27 cellular contexts compared by ENCODE assay signal in genomic region chr7:132498319-132498718, GRCh38.
"Had no signal": no experiment of that assay in that cellular context is flagged by ENCODE, and none has a peak within 500 bp of the region (broad histone marks: within the 10 kb centered on the region; RNA-seq: fewer than 3 reads in every experiment).

No MANE protein-coding gene starts in this region.

- ATAC-seq: effector memory CD8-positive, alpha-beta T cell; esophagus mucosa; gastrocnemius medialis; left lung; left ventricle myocardium superior; lower lobe of right lung; mucosa of descending colon had no signal

- H3K27me3 ChIP-seq: colonic mucosa, gastrocnemius medialis, heart right ventricle, left lung had no signal

- H3K36me3 Mint-ChIP-seq: mesothelial cell of epicardium, naive B cell had no signal

- H3K4me3 Mint-ChIP-seq: dendritic cell treated with granulocyte-macrophage colony-stimulating factor and Interleukin-4, amounts not matched to agents 40 ng/mL and 50 ng/mL, for 4 days; effector memory CD8-positive, alpha-beta T cell; endodermal cell; mesothelial cell of epicardium; naive B cell had no signal

- FAIRE-seq: endometrium, islet of Langerhans, keratinocyte had no signal

- DNase-seq: colonic mucosa; cortex of kidney; effector CD8-positive, alpha-beta T cell; effector memory CD8-positive, alpha-beta T cell; endodermal cell; erythroblast; esophagus squamous epithelium; foreskin fibroblast; foreskin melanocyte; gastrocnemius medialis; glutamatergic neuron; heart right ventricle; hippocampal formation; left cardiac atrium; left lung; left ventricle myocardium superior; lower lobe of right lung; mesenchymal stem cell; mucosa of descending colon; naive B cell had no signal

- H3K4me1 Mint-ChIP-seq: mesothelial cell of epicardium, naive B cell had no signal

- H3K4me1 ChIP-seq: colonic mucosa, gastrocnemius medialis, left lung, lower lobe of right lung had no signal

- H3K36me3 ChIP-seq: colonic mucosa, esophagus squamous epithelium, gastrocnemius medialis, heart right ventricle, left lung, lower lobe of right lung had no signal

- H3K9me3 Mint-ChIP-seq: dendritic cell treated with granulocyte-macrophage colony-stimulating factor and Interleukin-4, amounts not matched to agents 40 ng/mL and 50 ng/mL, for 4 days; effector memory CD8-positive, alpha-beta T cell; endodermal cell; mesothelial cell of epicardium had no signal

- H3K4me3 ChIP-seq: colonic mucosa, esophagus squamous epithelium, gastrocnemius medialis, heart right ventricle, left lung, lower lobe of right lung, mucosa of descending colon had no signal

- H3K9me3 ChIP-seq: colonic mucosa, esophagus squamous epithelium, gastrocnemius medialis, heart right ventricle, left lung, lower lobe of right lung, mucosa of descending colon had no signal

- H3K27ac ChIP-seq: colonic mucosa, epithelial cell of prostate, esophagus squamous epithelium, gastrocnemius medialis, heart right ventricle, left lung, lower lobe of right lung had no signal

- H3K27ac Mint-ChIP-seq: dendritic cell treated with granulocyte-macrophage colony-stimulating factor and Interleukin-4, amounts not matched to agents 40 ng/mL and 50 ng/mL, for 4 days; endodermal cell; mesothelial cell of epicardium had no signal
